In the genomic region with DNA sequence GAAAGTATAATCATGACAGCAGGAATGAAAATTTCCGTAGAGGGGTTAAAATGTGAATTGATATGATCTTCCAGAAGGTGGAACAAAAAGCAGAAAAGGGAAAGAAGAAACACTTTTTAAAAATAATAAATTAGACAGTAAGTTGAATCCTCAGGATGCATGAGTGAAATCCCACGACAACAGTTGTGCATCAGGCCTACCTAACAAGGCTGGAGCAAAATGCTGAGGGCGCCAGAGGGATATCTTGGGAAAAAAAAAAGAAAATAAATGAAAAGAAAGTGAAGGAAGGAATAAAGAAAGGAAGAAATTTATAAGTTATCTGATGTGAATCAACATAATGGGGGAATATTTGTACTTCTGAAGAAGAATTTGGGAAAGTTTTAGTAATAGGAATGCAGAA, we compare ENCODE assay signal across 8 cellular contexts. TPM values are rescaled to one million over a fixed set of nuclear protein-coding genes. Genes with fewer than 3 reads are reported as not detected.
A peak's percentile ranks its signal among the peaks of the same experiment; 100 is the strongest.
DNase-seq lines count a peak whose midpoint lies in the region; ATAC-seq lines count a peak whose summit lies in the region.

No MANE protein-coding gene starts in this region.

- peaks cover 8% of the 10 kb centered on the region; the same call in 1 of the 2 replicates for H3K4me1 ChIP-seq in iPS-20b (ENCODE audit: insufficient read depth, low read length)

- H3K27ac ChIP-seq in iPS-20b (ENCODE audit: low read length): no peak overlapping the region

- peak overlapping the region; percentile 52; the same call in 1 of the 2 replicates for H3K4me3 ChIP-seq in iPS-20b (ENCODE audit: low read length)

- H3K9ac ChIP-seq in iPS-20b (ENCODE audit: low read depth, low read length): peak overlapping the region; percentile 29; the same call in 1 of the 2 replicates

- H3K27me3 ChIP-seq in iPS-20b (ENCODE audit: insufficient read depth, low read length): no peaks in the 10 kb centered on the region

- POLR2A ChIA-PET in activated CD4-positive, alpha-beta T cell treated with anti-CD3 and anti-CD28 coated beads for 36 hours (lab: Charles Lee): no interaction called here
- POLR2A ChIA-PET in activated CD4-positive, alpha-beta memory T cell treated with anti-CD3 and anti-CD28 coated beads for 36 hours (lab: Charles Lee): interaction anchor here (1.2 to 1.8 kb wide), 2 partner anchors 96 to 118 kb away, joined by 5 to 8 read pairs; a partner anchor contains a TSS

- no peaks in the 10 kb centered on the region for H3K36me3 Mint-ChIP-seq in activated CD4-positive, alpha-beta T cell treated with anti-CD3 and anti-CD28 coated beads for 36 hours (ENCODE audit: low read depth)
- no peaks in the 10 kb centered on the region for H3K36me3 Mint-ChIP-seq in activated CD4-positive, alpha-beta memory T cell treated with anti-CD3 and anti-CD28 coated beads for 36 hours
- H3K36me3 Mint-ChIP-seq in stimulated activated naive B cell treated with anti-CD40 and anti-IgM and Interleukin-4, amounts not matched to agents 10 μg/mL and 1 μg/mL and 100 μg/mL, for 72 hours: no peaks in the 10 kb centered on the region

- DNase-seq in activated CD4-positive, alpha-beta T cell treated with anti-CD3 and anti-CD28 coated beads for 36 hours: no peak
- no peak for DNase-seq in activated CD4-positive, alpha-beta T cell treated with anti-CD3 and anti-CD28 coated beads for 1 hour
- DNase-seq in activated CD4-positive, alpha-beta memory T cell treated with anti-CD3 and anti-CD28 coated beads for 36 hours: no peak
- DNase-seq in stimulated activated naive B cell treated with anti-CD40 and anti-IgM and Interleukin-4, amounts not matched to agents 10 μg/mL and 1 μg/mL and 100 μg/mL, for 72 hours: no peak
- DNase-seq in NCI-H1930 (lab: John Stamatoyannopoulos, UW): no peak
- no peak for DNase-seq in AG08395 (ENCODE audit: low spot score)

- intact Hi-C loops in activated CD4-positive, alpha-beta T cell treated with anti-CD3 and anti-CD28 coated beads for 36 hours (cut with DNase I, micrococcal nuclease): loop anchor here in 1 of 2 experiments (1.0 to 10.0 kb wide), 3 partner anchors 45 to 262 kb away; a partner anchor contains a TSS
- intact Hi-C loops in activated CD4-positive, alpha-beta memory T cell treated with anti-CD3 and anti-CD28 coated beads for 36 hours (cut with micrococcal nuclease): loop anchor here (5.0 kb wide), 1 partner anchor 305 kb away; no protein-coding TSS in a partner anchor

- no peaks in the 10 kb centered on the region for H3K36me3 ChIP-seq in iPS-20b (ENCODE audit: insufficient read depth, low read depth, low read length)

- peak overlapping the region; percentile 77 for H3K4me3 Mint-ChIP-seq in activated CD4-positive, alpha-beta T cell treated with anti-CD3 and anti-CD28 coated beads for 36 hours
- peak overlapping the region; percentile 87 for H3K4me3 Mint-ChIP-seq in activated CD4-positive, alpha-beta memory T cell treated with anti-CD3 and anti-CD28 coated beads for 36 hours
- peak overlapping the region; percentile 96 to 97 for H3K4me3 Mint-ChIP-seq in stimulated activated naive B cell treated with anti-CD40 and anti-IgM and Interleukin-4, amounts not matched to agents 10 μg/mL and 1 μg/mL and 100 μg/mL, for 72 hours

- H3K9me3 Mint-ChIP-seq in activated CD4-positive, alpha-beta T cell treated with anti-CD3 and anti-CD28 coated beads for 36 hours (ENCODE audit: low read depth): peaks cover 2% of the 10 kb centered on the region
- H3K9me3 Mint-ChIP-seq in activated CD4-positive, alpha-beta memory T cell treated with anti-CD3 and anti-CD28 coated beads for 36 hours: peaks cover 2% of the 10 kb centered on the region
- H3K9me3 Mint-ChIP-seq in stimulated activated naive B cell treated with anti-CD40 and anti-IgM and Interleukin-4, amounts not matched to agents 10 μg/mL and 1 μg/mL and 100 μg/mL, for 72 hours: peaks cover 4 to 7% of the 10 kb centered on the region in 2 donors

- ATAC-seq in activated CD4-positive, alpha-beta T cell treated with anti-CD3 and anti-CD28 coated beads for 36 hours: no peak
- ATAC-seq in stimulated activated naive B cell treated with anti-CD40 and anti-IgM and Interleukin-4, amounts not matched to agents 10 μg/mL and 1 μg/mL and 100 μg/mL, for 72 hours (replicated peaks): no peak
- ATAC-seq in GM21528 (IDR thresholded peaks at IDR 0.05; ENCODE audit: low FRiP score, unreplicated experiment): no peak

- peak overlapping the region; percentile 91 for H3K27ac Mint-ChIP-seq in activated CD4-positive, alpha-beta T cell treated with anti-CD3 and anti-CD28 coated beads for 36 hours
- peak overlapping the region; percentile 86 for H3K27ac Mint-ChIP-seq in activated CD4-positive, alpha-beta memory T cell treated with anti-CD3 and anti-CD28 coated beads for 36 hours
- peak overlapping the region; percentile 86 for H3K27ac Mint-ChIP-seq in stimulated activated naive B cell treated with anti-CD40 and anti-IgM and Interleukin-4, amounts not matched to agents 10 μg/mL and 1 μg/mL and 100 μg/mL, for 72 hours

- no peaks in the 10 kb centered on the region for H3K27me3 Mint-ChIP-seq in activated CD4-positive, alpha-beta T cell treated with anti-CD3 and anti-CD28 coated beads for 36 hours
- no peaks in the 10 kb centered on the region for H3K27me3 Mint-ChIP-seq in activated CD4-positive, alpha-beta memory T cell treated with anti-CD3 and anti-CD28 coated beads for 36 hours
- no peaks in the 10 kb centered on the region for H3K27me3 Mint-ChIP-seq in stimulated activated naive B cell treated with anti-CD40 and anti-IgM and Interleukin-4, amounts not matched to agents 10 μg/mL and 1 μg/mL and 100 μg/mL, for 72 hours

- H3K9me3 ChIP-seq in iPS-20b (ENCODE audit: insufficient read depth, low read depth, low read length): no peaks in the 10 kb centered on the region

- CTCF ChIA-PET in activated CD4-positive, alpha-beta T cell treated with anti-CD3 and anti-CD28 coated beads for 36 hours (lab: Charles Lee): interaction anchor here (0.6 to 3.5 kb wide), 9 partner anchors 10 to 236 kb away, joined by 3 to 33 read pairs (median 4); no protein-coding TSS in a partner anchor
- CTCF ChIA-PET in activated CD4-positive, alpha-beta memory T cell treated with anti-CD3 and anti-CD28 coated beads for 36 hours (lab: Charles Lee): interaction anchor here (0.6 to 2.6 kb wide), 15 partner anchors 10 to 121 kb away, joined by 3 to 62 read pairs (median 6); a partner anchor contains a TSS

- H3K4me1 Mint-ChIP-seq in activated CD4-positive, alpha-beta T cell treated with anti-CD3 and anti-CD28 coated beads for 36 hours: peaks cover 21% of the 10 kb centered on the region
- peaks cover 15% of the 10 kb centered on the region for H3K4me1 Mint-ChIP-seq in activated CD4-positive, alpha-beta memory T cell treated with anti-CD3 and anti-CD28 coated beads for 36 hours (ENCODE audit: low read depth)
- peaks cover 10 to 15% of the 10 kb centered on the region in 2 donors for H3K4me1 Mint-ChIP-seq in stimulated activated naive B cell treated with anti-CD40 and anti-IgM and Interleukin-4, amounts not matched to agents 10 μg/mL and 1 μg/mL and 100 μg/mL, for 72 hours

RNA-seq across cellular contexts. Expression of a gene that starts 13.0 kb away (rescaled TPM):
- total RNA-seq in activated CD4-positive, alpha-beta T cell treated with anti-CD3 and anti-CD28 coated beads for 36 hours: 10 to 100 TPM; 40.5 to 41.5 TPM
- total RNA-seq in activated CD4-positive, alpha-beta memory T cell treated with anti-CD3 and anti-CD28 coated beads for 36 hours: 10 to 100 TPM; 38.6 to 38.9 TPM

RNA-seq across cellular contexts. Expression of a gene that starts 36.5 kb away (rescaled TPM):
- total RNA-seq in activated CD4-positive, alpha-beta T cell treated with anti-CD3 and anti-CD28 coated beads for 36 hours: not detected
- not detected for total RNA-seq in activated CD4-positive, alpha-beta memory T cell treated with anti-CD3 and anti-CD28 coated beads for 36 hours

RNA-seq across cellular contexts. Expression of a gene that starts 42.9 kb away (rescaled TPM):
- total RNA-seq in activated CD4-positive, alpha-beta T cell treated with anti-CD3 and anti-CD28 coated beads for 36 hours: under 1 TPM; 0.33 to 0.46 TPM
- under 1 TPM; 0.71 to 0.90 TPM for total RNA-seq in activated CD4-positive, alpha-beta memory T cell treated with anti-CD3 and anti-CD28 coated beads for 36 hours

RNA-seq across cellular contexts. Expression of a gene that starts 44.2 kb away (rescaled TPM):
- under 1 TPM; 0.09 to 0.16 TPM for total RNA-seq in activated CD4-positive, alpha-beta T cell treated with anti-CD3 and anti-CD28 coated beads for 36 hours
- total RNA-seq in activated CD4-positive, alpha-beta memory T cell treated with anti-CD3 and anti-CD28 coated beads for 36 hours: under 1 TPM; 0.17 to 0.19 TPM
